18 cellular contexts compared by ENCODE assay signal in the genomic region with DNA sequence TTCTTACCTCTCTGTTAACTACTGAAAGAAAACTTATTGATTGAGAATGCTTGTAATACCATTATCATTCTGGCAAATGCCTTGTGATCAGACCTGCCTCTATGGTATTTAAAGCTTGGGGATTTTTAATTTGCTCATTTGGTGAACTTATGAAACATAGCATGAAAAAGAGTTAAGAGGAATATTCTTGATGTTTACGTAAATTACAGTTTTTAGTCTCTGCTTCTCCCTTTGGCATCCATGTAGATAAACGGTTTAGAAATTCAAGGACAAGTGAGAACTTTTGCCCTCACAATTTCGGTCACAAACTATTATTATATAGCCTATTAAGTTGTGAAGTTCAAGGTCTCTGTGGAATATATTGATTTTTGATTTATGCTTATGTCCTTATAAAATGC. TPM values are rescaled to one million over a fixed set of nuclear protein-coding genes. Genes with fewer than 3 reads are reported as not detected.
A peak's percentile ranks its signal among the peaks of the same experiment; 100 is the strongest.
DNase-seq lines count a peak whose midpoint lies in the region; ATAC-seq and TF ChIP-seq lines count a peak whose summit lies in the region.
"Had no signal": no experiment of that assay in that cellular context is flagged by ENCODE, and none has a peak within 500 bp of the region (broad histone marks: within the 10 kb centered on the region; RNA-seq: fewer than 3 reads in every experiment).

No MANE protein-coding gene starts in this region.

- H3K4me3 ChIP-seq in neural cell (ENCODE audit: low read length) (peak overlapping the region; percentile 62), thymus (ENCODE audit: low read length) (peak overlapping the region; percentile 14), ascending aorta (no peak overlapping the region)
- H3K4me3 ChIP-seq: BLaER1 treated with 17β-estradiol and CSF1 and Interleukin-3, amounts not matched to agents 10 nM and 100 nM; K562 had no signal

- CTCF ChIA-PET in activated CD4-positive, alpha-beta T cell treated with anti-CD3 and anti-CD28 coated beads for 36 hours (lab: Charles Lee) = interaction anchor here (0.6 to 1.2 kb wide), 2 partner anchors 10 to 1796 kb away, joined by 3 to 4 read pairs; no protein-coding TSS in a partner anchor

- 94% methylated on average over 3 of the region's 3 CpGs for WGBS in thymus

- H3K4me1 ChIP-seq in thymus (ENCODE audit: control insufficient read depth, insufficient read depth, low read length) = peaks cover 44% of the 10 kb centered on the region
- H3K4me1 ChIP-seq in ascending aorta = no peaks in the 10 kb centered on the region
- H3K4me1 ChIP-seq: BLaER1 treated with 17β-estradiol and CSF1 and Interleukin-3, amounts not matched to agents 10 nM and 100 nM had no signal

- H2AFZ ChIP-seq in neural cell (ENCODE audit: low read depth, low read length) = no peak overlapping the region

- H3K9me3 ChIP-seq in neural cell (ENCODE audit: low read length) = no peaks in the 10 kb centered on the region
- H3K9me3 ChIP-seq in thymus (ENCODE audit: control insufficient read depth) = no peaks in the 10 kb centered on the region
- H3K9me3 ChIP-seq in ascending aorta = no peaks in the 10 kb centered on the region

- H3K27ac Mint-ChIP-seq in brain = peak overlapping the region; percentile 88 to 99 (median 97)
- no peak overlapping the region for H3K27ac Mint-ChIP-seq in activated CD4-positive, alpha-beta T cell treated with anti-CD3 and anti-CD28 coated beads for 36 hours
- H3K27ac Mint-ChIP-seq: HFFc6 had no signal

- H4K20me1 ChIP-seq in neural cell (ENCODE audit: insufficient read depth) = no peaks in the 10 kb centered on the region
- H4K20me1 ChIP-seq: BLaER1 treated with 17β-estradiol and CSF1 and Interleukin-3, amounts not matched to agents 10 nM and 100 nM had no signal

- H3K4me1 Mint-ChIP-seq in brain = peaks cover 83% of the 10 kb centered on the region
- peaks cover 26% of the 10 kb centered on the region for H3K4me1 Mint-ChIP-seq in activated CD4-positive, alpha-beta T cell treated with anti-CD3 and anti-CD28 coated beads for 36 hours

- peaks cover 4% of the 10 kb centered on the region for H3K36me3 Mint-ChIP-seq in brain
- H3K36me3 Mint-ChIP-seq in activated CD4-positive, alpha-beta T cell treated with anti-CD3 and anti-CD28 coated beads for 36 hours (ENCODE audit: low read depth) = no peaks in the 10 kb centered on the region

- POLR2A ChIA-PET in activated CD4-positive, alpha-beta T cell treated with anti-CD3 and anti-CD28 coated beads for 36 hours (lab: Charles Lee) = no interaction called here

- H3K9me2 ChIP-seq in neural cell (ENCODE audit: insufficient read depth, low read length) = no peaks in the 10 kb centered on the region

- no peak for ATAC-seq in GM21786 (IDR thresholded peaks at IDR 0.05; ENCODE audit: unreplicated experiment)
- ATAC-seq in activated CD4-positive, alpha-beta T cell treated with anti-CD3 and anti-CD28 coated beads for 36 hours = no peak
- ATAC-seq: K562 had no signal

- TF ChIP-seq RAD21 in neural cell (conservative IDR thresholded peaks at IDR 0.05) = no peak

- H3K9me3 Mint-ChIP-seq in brain = no peaks in the 10 kb centered on the region
- H3K9me3 Mint-ChIP-seq in activated CD4-positive, alpha-beta T cell treated with anti-CD3 and anti-CD28 coated beads for 36 hours (ENCODE audit: low read depth) = no peaks in the 10 kb centered on the region
- H3K9me3 Mint-ChIP-seq: HFFc6 had no signal

- H3K79me2 ChIP-seq in neural cell (replicated peaks; ENCODE audit: insufficient read depth, low read length) = peaks cover 12% of the 10 kb centered on the region

- peak overlapping the region; percentile 58 for H3K27ac ChIP-seq in neural cell (ENCODE audit: low read length)
- no peak overlapping the region for H3K27ac ChIP-seq in thymus (ENCODE audit: low read depth)
- H3K27ac ChIP-seq in ascending aorta = no peak overlapping the region
- H3K27ac ChIP-seq: BLaER1 treated with 17β-estradiol and CSF1 and Interleukin-3, amounts not matched to agents 10 nM and 100 nM had no signal

- no peak for TF ChIP-seq EP300 in neural cell (conservative IDR thresholded peaks at IDR 0.05; ENCODE audit: poor library complexity, severe bottlenecking)

- DNase-seq in inferior parietal cortex (ENCODE audit: extremely low spot score) (peak; percentile 45), OCI-M1 (lab: John Stamatoyannopoulos, UW) (no peak), ascending aorta (ENCODE audit: low spot score in 2 of 2) (no peak)
- no peak for DNase-seq in activated CD4-positive, alpha-beta T cell treated with anti-CD3 and anti-CD28 coated beads for 36 hours
- DNase-seq: DMS79 treated with DMSO at 0.1 percent for 48 hours, H7, HFFc6, NCI-H1105, NCI-H1694, NCI-H2081 treated with DMSO at 0.1 percent for 48 hours, SIG-M5 had no signal

- peak overlapping the region; percentile 52 for H3K9ac ChIP-seq in neural cell (ENCODE audit: low read length)
- H3K9ac ChIP-seq: BLaER1 treated with 17β-estradiol and CSF1 and Interleukin-3, amounts not matched to agents 10 nM and 100 nM had no signal

- H3K36me3 ChIP-seq in neural cell (ENCODE audit: insufficient read depth, low read length) (no peaks in the 10 kb centered on the region), thymus (ENCODE audit: control insufficient read depth, insufficient read depth) (no peaks in the 10 kb centered on the region), ascending aorta (no peaks in the 10 kb centered on the region)
- H3K36me3 ChIP-seq: BLaER1 treated with 17β-estradiol and CSF1 and Interleukin-3, amounts not matched to agents 10 nM and 100 nM had no signal

- H3K27me3 ChIP-seq in neural cell (ENCODE audit: insufficient read depth, low read depth, low read length) (no peaks in the 10 kb centered on the region), thymus (ENCODE audit: control insufficient read depth, insufficient read depth) (no peaks in the 10 kb centered on the region), ascending aorta (no peaks in the 10 kb centered on the region)
- H3K27me3 ChIP-seq: BLaER1 treated with 17β-estradiol and CSF1 and Interleukin-3, amounts not matched to agents 10 nM and 100 nM had no signal

- H3F3A ChIP-seq in neural cell (ENCODE audit: insufficient read depth, low read length, poor library complexity, severe bottlenecking) = no peaks in the 10 kb centered on the region

- TF ChIP-seq CTCF in brain (conservative IDR thresholded peaks at IDR 0.05) (no peak), neural cell (IDR thresholded peaks at IDR 0.05; ENCODE audit: poor library complexity, severe bottlenecking) (no peak), ascending aorta (IDR thresholded peaks at IDR 0.05) (no peak)

- intact Hi-C loops in ascending aorta (cut with DNase I) = no loop called here
- intact Hi-C loops in activated CD4-positive, alpha-beta T cell treated with anti-CD3 and anti-CD28 coated beads for 36 hours (cut with DNase I, micrococcal nuclease) = no loop called here

- H3K4me3 Mint-ChIP-seq in brain = peak overlapping the region; percentile 83 to 94 (median 92)
- H3K4me3 Mint-ChIP-seq in activated CD4-positive, alpha-beta T cell treated with anti-CD3 and anti-CD28 coated beads for 36 hours = no peak overlapping the region
- H3K4me3 Mint-ChIP-seq: HFFc6 had no signal

- no peaks in the 10 kb centered on the region for H3K27me3 Mint-ChIP-seq in brain
- H3K27me3 Mint-ChIP-seq in activated CD4-positive, alpha-beta T cell treated with anti-CD3 and anti-CD28 coated beads for 36 hours = peaks cover 31% of the 10 kb centered on the region

- peak overlapping the region; percentile 37 for H3K4me2 ChIP-seq in neural cell (ENCODE audit: low read length)
- H3K4me2 ChIP-seq: BLaER1 treated with 17β-estradiol and CSF1 and Interleukin-3, amounts not matched to agents 10 nM and 100 nM had no signal

TF ChIP-seq in neural cell, 6 proteins besides CTCF, POLR2A, EP300 and RAD21:
- TF ChIP-seq POLR2AphosphoS5 (IDR thresholded peaks at IDR 0.05) = no peak
- TF ChIP-seq MXI1 (conservative IDR thresholded peaks at IDR 0.05; ENCODE audit: poor library complexity, severe bottlenecking) = no peak
- TF ChIP-seq EZH2 (IDR thresholded peaks at IDR 0.05; ENCODE audit: borderline replicate concordance, insufficient read depth, low read length, poor library complexity, severe bottlenecking) = no peak
- TF ChIP-seq SMC3 (conservative IDR thresholded peaks at IDR 0.05; ENCODE audit: poor library complexity) = no peak
- TF ChIP-seq TAF1 (IDR thresholded peaks at IDR 0.05; ENCODE audit: low read depth) = no peak
- TF ChIP-seq REST (IDR thresholded peaks at IDR 0.05; ENCODE audit: borderline replicate concordance) = no peak

RNA-seq across cellular contexts. Expression of gene CELF2, which starts 11.2 kb away (rescaled TPM):
- polyA plus RNA-seq in brain (ENCODE audit: insufficient read depth, low read depth, low replicate concordance) (19.5 TPM), neural cell (49.9 and 55.5 TPM in 2 replicates), thymus (48.1 TPM)
- polyA minus RNA-seq in neural cell = 142 and 166 TPM in 2 replicates
- total RNA-seq in ascending aorta = 26.6 TPM
- 100 to 1,000 TPM; 102 to 119 TPM for total RNA-seq in activated CD4-positive, alpha-beta T cell treated with anti-CD3 and anti-CD28 coated beads for 36 hours
- total RNA-seq: A673 had no signal

Comparison
In these comparisons a context has a peak if more than half of its experiments do, and no peak if none do; other contexts are left out.
1. H3K4me3 ChIP-seq: peak in neural cell (single experiment) and thymus (single experiment); none in ascending aorta (0 of 2).